17 cellular contexts compared by ENCODE assay signal in genomic region chr1:219518168-219518905, GRCh38.
DNase-seq lines count a peak whose midpoint lies in the region; TF ChIP-seq lines count a peak whose summit lies in the region.
"Had no signal": no experiment of that assay in that cellular context is flagged by ENCODE, and none has a peak within 500 bp of the region (broad histone marks: within the 10 kb centered on the region; RNA-seq: fewer than 3 reads in every experiment).

No MANE protein-coding gene starts in this region.

- no peak overlapping the region for H3K27ac ChIP-seq in CD4-positive, alpha-beta memory T cell (ENCODE audit: low read depth, low read length)
- H3K27ac ChIP-seq in prostate gland = peak overlapping the region in 1 of 2 donors; percentile 44

- no peak for TF ChIP-seq POLR2A in prostate gland (IDR thresholded peaks at IDR 0.05)

- peak overlapping the region in 2 of 3 experiments; percentile 10 to 23 for H3K27ac Mint-ChIP-seq in nephron
- no peak overlapping the region for H3K27ac Mint-ChIP-seq in CD4-positive, alpha-beta memory T cell
- H3K27ac Mint-ChIP-seq: endodermal cell; stimulated activated naive CD8-positive, alpha-beta T cell treated with anti-CD3 and anti-CD28 coated beads, Interleukin-15, amount 100 ng/mL, for 72 hours had no signal

- intact Hi-C loops in CD4-positive, alpha-beta memory T cell (cut with micrococcal nuclease) = no loop called here
- intact Hi-C loops in prostate gland (cut with DNase I) = no loop called here

- WGBS in prostate gland = 13% methylated on average over 3 of the region's 3 CpGs

- no peaks in the 10 kb centered on the region for H3K27me3 Mint-ChIP-seq in nephron (ENCODE audit: low read depth)
- H3K27me3 Mint-ChIP-seq in CD4-positive, alpha-beta memory T cell = peaks cover 0 to 2% of the 10 kb centered on the region in 2 donors
- H3K27me3 Mint-ChIP-seq: stimulated activated naive CD8-positive, alpha-beta T cell treated with anti-CD3 and anti-CD28 coated beads, Interleukin-15, amount 100 ng/mL, for 72 hours had no signal

- TF ChIP-seq CTCF in LNCaP clone FGC (IDR thresholded peaks at IDR 0.05; ENCODE audit: control insufficient read depth, extremely low read depth, insufficient read depth) (no peak), cardiac fibroblast (IDR thresholded peaks at IDR 0.05; ENCODE audit: low read depth, low read length) (no peak), nephron (IDR thresholded peaks at IDR 0.05; ENCODE audit: unreplicated experiment in 3 of 3) (no peak), prostate gland (IDR thresholded peaks at IDR 0.05) (no peak)

- POLR2A ChIA-PET in CD4-positive, alpha-beta memory T cell (lab: Charles Lee; ENCODE audit: partially characterized antibody) = no interaction called here

- H3K27me3 ChIP-seq in CD4-positive, alpha-beta memory T cell (ENCODE audit: insufficient read depth, low read length) = no peaks in the 10 kb centered on the region
- no peaks in the 10 kb centered on the region for H3K27me3 ChIP-seq in prostate gland (replicated peaks; ENCODE audit: insufficient read depth)

- H3K36me3 ChIP-seq in CD4-positive, alpha-beta memory T cell (ENCODE audit: insufficient read depth, low read length) = no peaks in the 10 kb centered on the region
- no peaks in the 10 kb centered on the region for H3K36me3 ChIP-seq in prostate gland

- H3K9me3 ChIP-seq in CD4-positive, alpha-beta memory T cell (ENCODE audit: control insufficient read depth in 1 of 2, low read length in 2 of 2) = no peaks in the 10 kb centered on the region
- no peaks in the 10 kb centered on the region for H3K9me3 ChIP-seq in prostate gland
- H3K9me3 ChIP-seq: mucosa of descending colon had no signal

- H3K4me3 ChIP-seq in LNCaP clone FGC (ENCODE audit: low read depth, low read length) (no peak overlapping the region), cardiac fibroblast (replicated peaks in 1 of 2; ENCODE audit: low read depth in 2 of 2, low read length in 2 of 2) (no peak overlapping the region), prostate gland (no peak overlapping the region)
- no peak overlapping the region for H3K4me3 ChIP-seq in CD4-positive, alpha-beta memory T cell (ENCODE audit: low read length in 2 of 2)
- H3K4me3 ChIP-seq: mucosa of descending colon had no signal

- DNase-seq in EL (peak; percentile 86), LNCaP clone FGC (ENCODE audit: low read depth) (peak; percentile 41), cardiac fibroblast (ENCODE audit: low read depth in 2 of 2) (peak; percentile 50 to 56), UCSD-AML1 (lab: John Stamatoyannopoulos, UW; ENCODE audit: unreplicated experiment) (no peak), hypothalamus (lab: John Stamatoyannopoulos, UW) (no peak), prostate gland (ENCODE audit: low spot score) (no peak)
- DNase-seq in CD4-positive, alpha-beta memory T cell = no peak
- DNase-seq: activated CD8-positive, alpha-beta memory T cell treated with anti-CD3 and anti-CD28 coated beads, Interleukin-2, amount 50 U/mL, for 48 hours; anterior cingulate cortex; endodermal cell; mucosa of descending colon; NCI-H1417 treated with DMSO at 0.1 percent for 48 hours; NCI-H69; posterior cingulate gyrus; SHP77; stimulated activated naive CD8-positive, alpha-beta T cell treated with anti-CD3 and anti-CD28 coated beads, Interleukin-15, amount 100 ng/mL, for 72 hours had no signal

- peaks cover 8% of the 10 kb centered on the region for H3K4me1 Mint-ChIP-seq in nephron
- H3K4me1 Mint-ChIP-seq in CD4-positive, alpha-beta memory T cell = no peaks in the 10 kb centered on the region
- H3K4me1 Mint-ChIP-seq: stimulated activated naive CD8-positive, alpha-beta T cell treated with anti-CD3 and anti-CD28 coated beads, Interleukin-15, amount 100 ng/mL, for 72 hours had no signal

- no peak overlapping the region for H3K4me3 Mint-ChIP-seq in nephron
- no peak overlapping the region for H3K4me3 Mint-ChIP-seq in CD4-positive, alpha-beta memory T cell
- H3K4me3 Mint-ChIP-seq: endodermal cell; stimulated activated naive CD8-positive, alpha-beta T cell treated with anti-CD3 and anti-CD28 coated beads, Interleukin-15, amount 100 ng/mL, for 72 hours had no signal

- no peaks in the 10 kb centered on the region for H3K36me3 Mint-ChIP-seq in nephron (ENCODE audit: low read depth)
- H3K36me3 Mint-ChIP-seq in CD4-positive, alpha-beta memory T cell = no peaks in the 10 kb centered on the region

- H3K4me1 ChIP-seq in CD4-positive, alpha-beta memory T cell (ENCODE audit: insufficient read depth, low read length) = no peaks in the 10 kb centered on the region
- peaks cover 9% of the 10 kb centered on the region for H3K4me1 ChIP-seq in prostate gland (replicated peaks)

- CTCF ChIA-PET in CD4-positive, alpha-beta memory T cell (lab: Charles Lee; ENCODE audit: partially characterized antibody) = no interaction called here

- H3K9me3 Mint-ChIP-seq in nephron = peaks cover 7% of the 10 kb centered on the region
- peaks cover 0 to 5% (median 0%) of the 10 kb centered on the region in 8 donors for H3K9me3 Mint-ChIP-seq in CD4-positive, alpha-beta memory T cell
- H3K9me3 Mint-ChIP-seq: endodermal cell; stimulated activated naive CD8-positive, alpha-beta T cell treated with anti-CD3 and anti-CD28 coated beads, Interleukin-15, amount 100 ng/mL, for 72 hours had no signal

Comparison
In these comparisons a context has a peak if more than half of its experiments do, and no peak if none do; other contexts are left out.
1. DNase-seq: peak in EL (single experiment), LNCaP clone FGC (single experiment) and cardiac fibroblast (2 of 2); none in UCSD-AML1 (single experiment), hypothalamus (0 of 51), CD4-positive, alpha-beta memory T cell (0 of 5) and prostate gland (single experiment).
2. H3K27ac Mint-ChIP-seq: peak in nephron (2 of 3); none in CD4-positive, alpha-beta memory T cell (0 of 7).